In genomic region chr4:107622006-107622405, GRCh38 we compare ENCODE assay signal across 8 cellular contexts.
"Had no signal": no experiment of that assay in that cellular context is flagged by ENCODE, and none has a peak within 500 bp of the region (broad histone marks: within the 10 kb centered on the region; RNA-seq: fewer than 3 reads in every experiment).

No MANE protein-coding gene starts in this region.

- H3K4me3 ChIP-seq: GM12878 had no signal

- FAIRE-seq: G401.6, GM12878, GM12891, GM12892, GM18507, GM19239 had no signal

- DNase-seq: GDM1, GF-D8 had no signal

- ATAC-seq: GM12878 had no signal
